ENCODE assay signal across 8 cellular contexts in genomic region chr16:66927012-66927436, GRCh38. TPM values are rescaled to one million over a fixed set of nuclear protein-coding genes. Genes with fewer than 3 reads are reported as not detected.
DNase-seq lines count a peak whose midpoint lies in the region; ATAC-seq, FAIRE-seq and TF ChIP-seq lines count a peak whose summit lies in the region.

No MANE protein-coding gene starts in this region.

- WGBS in lung, 2 donors = 30 to 37% methylated on average over 2 of the region's 2 CpGs

- DNase-seq in HTR-8/SVneo (ENCODE audit: insufficient read length, low spot score) (peak; percentile 90), MCF 10A (ENCODE audit: unreplicated experiment) (peak; percentile 79), lung (ENCODE audit: low spot score) (peak; percentile 83), NCI-H1436 (lab: John Stamatoyannopoulos, UW) (no peak), Ammon's horn (ENCODE audit: low spot score) (no peak), D721Med (ENCODE audit: insufficient read length, low spot score) (no peak)
- DNase-seq in activated naive CD4-positive, alpha-beta T cell treated with anti-CD3 and anti-CD28 coated beads, Interleukin-2, amount 50 U/mL, for 72 hours (ENCODE audit: low spot score in 2 of 2) = no peak

- peaks cover 29 to 38% (median 34%) of the 10 kb centered on the region in 11 experiments for H3K27me3 ChIP-seq in BLaER1 treated with 17β-estradiol and CSF1 and Interleukin-3, amounts not matched to agents 10 nM and 100 nM
- H3K27me3 ChIP-seq in lung (ENCODE audit: control insufficient read depth, insufficient read depth) = no peaks in the 10 kb centered on the region

- H3K4me3 ChIP-seq in BLaER1 treated with 17β-estradiol and CSF1 and Interleukin-3, amounts not matched to agents 10 nM and 100 nM = no peak overlapping the region
- no peak overlapping the region for H3K4me3 ChIP-seq in lung

- FAIRE-seq in HTR-8/SVneo (lab: Jason Lieb, UNC) (peak; percentile 86), D721Med (lab: Jason Lieb, UNC) (no peak)

- ATAC-seq in lung (ENCODE audit: insufficient read depth, low FRiP score) = peak; percentile 32
- no peak for ATAC-seq in activated naive CD4-positive, alpha-beta T cell treated with anti-CD3 and anti-CD28 coated beads, Interleukin-2, amount 50 U/mL, for 72 hours

- no TSS peak for BruUV-seq in MCF 10A (replicated peaks; lab: Mats Ljungman, UMichigan)

- H3K36me3 Mint-ChIP-seq in MCF 10A (ENCODE audit: insufficient read depth, unreplicated experiment) = peaks cover 22% of the 10 kb centered on the region
- H3K36me3 Mint-ChIP-seq in activated naive CD4-positive, alpha-beta T cell treated with anti-CD3 and anti-CD28 coated beads, Interleukin-2, amount 50 U/mL, for 72 hours = peaks cover 0 to 8% of the 10 kb centered on the region in 2 donors

- intact Hi-C loops in MCF 10A (cut with micrococcal nuclease) = no loop called here

- peak overlapping the region; percentile 69 for H3K27ac Mint-ChIP-seq in MCF 10A (ENCODE audit: low read depth, unreplicated experiment)
- H3K27ac Mint-ChIP-seq in activated naive CD4-positive, alpha-beta T cell treated with anti-CD3 and anti-CD28 coated beads, Interleukin-2, amount 50 U/mL, for 72 hours = peak overlapping the region in 1 of 2 donors; percentile 96

- peak overlapping the region; percentile 77 to 97 (median 92) for H3K4me2 ChIP-seq in BLaER1 treated with 17β-estradiol and CSF1 and Interleukin-3, amounts not matched to agents 10 nM and 100 nM

- no peak overlapping the region for H3K4me3 Mint-ChIP-seq in MCF 10A (ENCODE audit: unreplicated experiment)

- POLR2A ChIA-PET in MCF 10A (lab: Yijun Ruan, JAX) = interaction anchor here (0.9 to 3.0 kb wide), 7 partner anchors 9 to 46 kb away, joined by 3 to 16 read pairs (median 3); partner anchors contain the start of gene PDP2

- peak overlapping the region in 3 of 11 experiments; percentile 32 to 45 (median 44); a peak in 5 of 22 replicates for H3K9ac ChIP-seq in BLaER1 treated with 17β-estradiol and CSF1 and Interleukin-3, amounts not matched to agents 10 nM and 100 nM

- H3K36me3 ChIP-seq in BLaER1 treated with 17β-estradiol and CSF1 and Interleukin-3, amounts not matched to agents 10 nM and 100 nM = peaks cover 8 to 19% (median 12%) of the 10 kb centered on the region in 11 experiments; a peak in 20 of 22 replicates
- peaks cover 0 to under 1% of the 10 kb centered on the region in 2 donors for H3K36me3 ChIP-seq in lung (ENCODE audit: control insufficient read depth in 2 of 2, insufficient read depth in 2 of 2, low read length in 2 of 2)

- no peaks in the 10 kb centered on the region for H3K27me3 Mint-ChIP-seq in MCF 10A (ENCODE audit: insufficient read depth, unreplicated experiment)

- peaks cover 36% of the 10 kb centered on the region for H3K4me1 Mint-ChIP-seq in MCF 10A (ENCODE audit: insufficient read depth, unreplicated experiment)

- CTCF ChIA-PET in MCF 10A (lab: Yijun Ruan, JAX) = interaction anchor here (0.6 to 4.1 kb wide), 4 partner anchors 8 to 114 kb away, joined by 3 to 62 read pairs (median 14); partner anchors contain the start of gene CDH16

- H3K9me3 Mint-ChIP-seq in MCF 10A (ENCODE audit: unreplicated experiment) = no peaks in the 10 kb centered on the region
- H3K9me3 Mint-ChIP-seq in activated naive CD4-positive, alpha-beta T cell treated with anti-CD3 and anti-CD28 coated beads, Interleukin-2, amount 50 U/mL, for 72 hours = no peaks in the 10 kb centered on the region

- H3K4me1 ChIP-seq in BLaER1 treated with 17β-estradiol and CSF1 and Interleukin-3, amounts not matched to agents 10 nM and 100 nM = peaks cover 64 to 79% (median 71%) of the 10 kb centered on the region in 10 experiments
- H3K4me1 ChIP-seq in lung (ENCODE audit: control insufficient read depth in 2 of 2, insufficient read depth in 2 of 2, low read length in 2 of 2) = peaks cover 0 to 18% of the 10 kb centered on the region in 2 donors

- TF ChIP-seq CTCF in MCF 10A (IDR thresholded peaks at IDR 0.05; ENCODE audit: unreplicated experiment) (no peak), lung (IDR thresholded peaks at IDR 0.05; ENCODE audit: control extremely low read depth, extremely low read depth) (no peak), D721Med (IDR thresholded peaks at IDR 0.05; ENCODE audit: insufficient read depth, missing control alignments) (no peak)

- peaks cover 0 to 30% (median 2%) of the 10 kb centered on the region in 11 experiments; a peak in 11 of 22 replicates for H4K20me1 ChIP-seq in BLaER1 treated with 17β-estradiol and CSF1 and Interleukin-3, amounts not matched to agents 10 nM and 100 nM

- peak overlapping the region in 5 of 11 experiments; percentile 2 to 84 (median 65); a peak in 7 of 22 replicates for H3K27ac ChIP-seq in BLaER1 treated with 17β-estradiol and CSF1 and Interleukin-3, amounts not matched to agents 10 nM and 100 nM
- peak overlapping the region; percentile 88 to 90 for H3K27ac ChIP-seq in lung (ENCODE audit: low read depth in 1 of 2, low read length in 1 of 2)

- H3K9me3 ChIP-seq in BLaER1 treated with 17β-estradiol and CSF1 and Interleukin-3, amounts not matched to agents 10 nM and 100 nM (replicated peaks in 1 of 11) = no peaks in the 10 kb centered on the region
- no peaks in the 10 kb centered on the region for H3K9me3 ChIP-seq in lung (ENCODE audit: control insufficient read depth in 2 of 2, insufficient read depth in 1 of 2, low read length in 1 of 2)

RNA-seq across cellular contexts. Expression of gene RRAD, which starts 1.7 kb away (rescaled TPM):
- total RNA-seq in MCF 10A (2022) (0.29 TPM in 1 of 2 replicates, not detected in the other), lung (10 to 100 TPM; 35.4 to 36.0 TPM)
- polyA plus RNA-seq in lung = 10 to 100 TPM; 31.8 to 42.3 TPM
- 1 to 10 TPM in 1 of 2 donors, under 1 TPM in 1; 0.99 to 3.8 TPM for total RNA-seq in activated naive CD4-positive, alpha-beta T cell treated with anti-CD3 and anti-CD28 coated beads, Interleukin-2, amount 50 U/mL, for 72 hours

RNA-seq across cellular contexts. Expression of gene CIAO2B, which starts 7.2 kb away (rescaled TPM):
- total RNA-seq in MCF 10A (2022) (133 and 159 TPM in 2 replicates), lung (10 to 100 TPM; 48.8 to 79.7 TPM)
- polyA plus RNA-seq in lung = 100 to 1,000 TPM; 238 to 257 TPM
- 100 to 1,000 TPM; 169 to 196 TPM for total RNA-seq in activated naive CD4-positive, alpha-beta T cell treated with anti-CD3 and anti-CD28 coated beads, Interleukin-2, amount 50 U/mL, for 72 hours

RNA-seq across cellular contexts. Expression of gene CES2, which starts 8.3 kb away (rescaled TPM):
- total RNA-seq in MCF 10A (2022) (65.7 and 68.7 TPM in 2 replicates), lung (10 to 100 TPM; 24.6 to 51.0 TPM)
- 10 to 100 TPM; 26.0 to 26.3 TPM for polyA plus RNA-seq in lung
- total RNA-seq in activated naive CD4-positive, alpha-beta T cell treated with anti-CD3 and anti-CD28 coated beads, Interleukin-2, amount 50 U/mL, for 72 hours = 10 to 100 TPM; 26.2 to 29.8 TPM

RNA-seq across cellular contexts. Expression of gene CDH16, which starts 8.3 kb away (rescaled TPM):
- 0.25 TPM in 1 of 2 replicates, not detected in the other for total RNA-seq in MCF 10A (2022)
- total RNA-seq in lung = 1 to 10 TPM in 1 of 2 donors, under 1 TPM in 1; 0.64 to 1.7 TPM
- under 1 TPM in 1 of 2 donors, not detected in 1; 0.25 TPM for polyA plus RNA-seq in lung
- total RNA-seq in activated naive CD4-positive, alpha-beta T cell treated with anti-CD3 and anti-CD28 coated beads, Interleukin-2, amount 50 U/mL, for 72 hours = not detected

RNA-seq across cellular contexts. Expression of gene CES3, which starts 34.0 kb away (rescaled TPM):
- total RNA-seq in MCF 10A (2022) (0.52 and 0.65 TPM in 2 replicates), lung (1 to 10 TPM in 1 of 2 donors, under 1 TPM in 1; 0.57 to 2.6 TPM)
- polyA plus RNA-seq in lung = under 1 TPM; 0.85 to 0.96 TPM
- 1 to 10 TPM in 1 of 2 donors, under 1 TPM in 1; 0.73 to 6.8 TPM for total RNA-seq in activated naive CD4-positive, alpha-beta T cell treated with anti-CD3 and anti-CD28 coated beads, Interleukin-2, amount 50 U/mL, for 72 hours

Comparison
In these comparisons a context has a peak if more than half of its experiments do, and no peak if none do; other contexts are left out.
1. DNase-seq: peak in HTR-8/SVneo (single experiment), MCF 10A (single experiment) and lung (single experiment); none in NCI-H1436 (single experiment), Ammon's horn (single experiment), activated naive CD4-positive, alpha-beta T cell treated with anti-CD3 and anti-CD28 coated beads, Interleukin-2, amount 50 U/mL, for 72 hours (0 of 2) and D721Med (single experiment).
2. RNA of gene RRAD, which starts 1.7 kb away (total RNA-seq): 35.4 to 36.0 TPM in lung; 0.99 to 3.8 TPM in activated naive CD4-positive, alpha-beta T cell treated with anti-CD3 and anti-CD28 coated beads, Interleukin-2, amount 50 U/mL, for 72 hours and 0.29 TPM in MCF 10A; every median in the first group is over 4 times any median in the second.